Comparison of ENCODE assay signal across 1 cellular context in genomic region chr16:19555186-19555937, GRCh38.
A peak's percentile ranks its signal among the peaks of the same experiment; 100 is the strongest.
TF ChIP-seq lines count a peak whose summit lies in the region.

VPS35L (plus strand) TSS chr16:19555703; CDS start chr16:19555730, 27 bp downstream.

TF ChIP-seq in K562, 482 proteins besides CTCF, POLR2A, EP300 and RAD21 (continued from another document and continues in another):
- no peak for TF ChIP-seq CHD7 (IDR thresholded peaks at IDR 0.05; ENCODE audit: low read depth, low read length)
- TF ChIP-seq ZNF696 (CRISPR knock-in tag; conservative IDR thresholded peaks at IDR 0.05) = no peak
- TF ChIP-seq PTTG1 (tag; IDR thresholded peaks at IDR 0.05; ENCODE audit: low read depth) = no peak
- TF ChIP-seq NR2C2 (CRISPR knock-in tag; IDR thresholded peaks at IDR 0.05) = no peak
- TF ChIP-seq NR2C2 (tag; IDR thresholded peaks at IDR 0.05) = peak; percentile 94
- TF ChIP-seq ETS1 (conservative IDR thresholded peaks at IDR 0.05; ENCODE audit: control insufficient read depth, low read depth, low read length) = peak; percentile 89; the same call in 1 of the 2 replicates
- TF ChIP-seq SPI1 (IDR thresholded peaks at IDR 0.05; ENCODE audit: borderline replicate concordance, low read depth, low read length) = no peak
- TF ChIP-seq LARP7 (IDR thresholded peaks at IDR 0.05) = no peak
- no peak for TF ChIP-seq TBL1XR1 (IDR thresholded peaks at IDR 0.05; ENCODE audit: low read length in 2 of 2)
- TF ChIP-seq CREB5 (CRISPR knock-in tag; IDR thresholded peaks at IDR 0.05) = no peak
- no peak for TF ChIP-seq PPARD (CRISPR knock-in tag; IDR thresholded peaks at IDR 0.05)
- no peak for TF ChIP-seq HBP1 (CRISPR knock-in tag; IDR thresholded peaks at IDR 0.05)
- no peak for TF ChIP-seq MED1 (CRISPR knock-in tag; IDR thresholded peaks at IDR 0.05; ENCODE audit: borderline replicate concordance)
- peak; percentile 74 for TF ChIP-seq EP400 (IDR thresholded peaks at IDR 0.05)
- TF ChIP-seq BDP1 (IDR thresholded peaks at IDR 0.05; ENCODE audit: insufficient read depth, insufficient read length) = no peak
- TF ChIP-seq ZNF239 (CRISPR knock-in tag; IDR thresholded peaks at IDR 0.05) = no peak
- no peak for TF ChIP-seq YBX1 (IDR thresholded peaks at IDR 0.05)
- no peak; the same call in 1 of the 2 replicates for TF ChIP-seq SUPT5H (IDR thresholded peaks at IDR 0.05)
- no peak for TF ChIP-seq SAFB (IDR thresholded peaks at IDR 0.05; ENCODE audit: borderline replicate concordance, low read depth, low read length)
- TF ChIP-seq SMARCB1 (IDR thresholded peaks at IDR 0.05; ENCODE audit: insufficient read length, low read depth) = no peak
- no peak for TF ChIP-seq MTA1 (IDR thresholded peaks at IDR 0.05; ENCODE audit: borderline replicate concordance)
- no peak for TF ChIP-seq MXI1 (IDR thresholded peaks at IDR 0.05; ENCODE audit: low read depth, low read length)
- no peak for TF ChIP-seq ELK1 (CRISPR knock-in tag; IDR thresholded peaks at IDR 0.05)
- peak; percentile 97 for TF ChIP-seq TOE1 (IDR thresholded peaks at IDR 0.05; ENCODE audit: borderline replicate concordance)
- no peak for TF ChIP-seq TOE1 (CRISPR knock-in tag; IDR thresholded peaks at IDR 0.05; ENCODE audit: borderline replicate concordance, low read depth)
- TF ChIP-seq DLX4 (CRISPR knock-in tag; IDR thresholded peaks at IDR 0.05) = no peak
- TF ChIP-seq TAF1 (IDR thresholded peaks at IDR 0.05; ENCODE audit: control insufficient read depth, extremely low read depth, insufficient read depth, low read length, severe bottlenecking) = peak; percentile 79
- no peak for TF ChIP-seq U2AF2 (optimal IDR thresholded peaks at IDR 0.05; ENCODE audit: low read depth, low read length)
- no peak for TF ChIP-seq ERF (CRISPR knock-in tag; IDR thresholded peaks at IDR 0.05)
- no peak for TF ChIP-seq CEBPB (tag; IDR thresholded peaks at IDR 0.05)
- TF ChIP-seq ZFP36 (IDR thresholded peaks at IDR 0.05; ENCODE audit: low read depth, low read length, partially characterized antibody) = no peak
- TF ChIP-seq BRCA1 (IDR thresholded peaks at IDR 0.05) = no peak
- TF ChIP-seq BRCA1 (CRISPR knock-in tag; IDR thresholded peaks at IDR 0.05) = no peak
- TF ChIP-seq ZNF384 (IDR thresholded peaks at IDR 0.05; ENCODE audit: low read depth, low read length) = no peak
- TF ChIP-seq RBFOX2 (IDR thresholded peaks at IDR 0.05; ENCODE audit: low read depth, low read length) = peak; percentile 88
- TF ChIP-seq ZFP30 (CRISPR knock-in tag; IDR thresholded peaks at IDR 0.05; ENCODE audit: borderline replicate concordance) = no peak
- no peak for TF ChIP-seq ZEB2 (IDR thresholded peaks at IDR 0.05)
- no peak for TF ChIP-seq KDM1A (IDR thresholded peaks at IDR 0.05)
- no peak for TF ChIP-seq ZNF79 (CRISPR knock-in tag; IDR thresholded peaks at IDR 0.05; ENCODE audit: low read depth)
- no peak for TF ChIP-seq KLF1 (tag; IDR thresholded peaks at IDR 0.05)
- TF ChIP-seq MCM7 (IDR thresholded peaks at IDR 0.05) = no peak
- TF ChIP-seq HDGF (IDR thresholded peaks at IDR 0.05) = no peak
- no peak for TF ChIP-seq ZNF143 (CRISPR knock-in tag; IDR thresholded peaks at IDR 0.05)
- TF ChIP-seq EHMT2 (IDR thresholded peaks at IDR 0.05) = no peak; the same call in 1 of the 2 replicates
- no peak for TF ChIP-seq STAT5B (CRISPR knock-in tag; IDR thresholded peaks at IDR 0.05)
- no peak for TF ChIP-seq CBFB (CRISPR knock-in tag; IDR thresholded peaks at IDR 0.05)
- TF ChIP-seq ZNF12 (CRISPR knock-in tag; IDR thresholded peaks at IDR 0.05) = no peak
- no peak for TF ChIP-seq ZC3H11A (IDR thresholded peaks at IDR 0.05; ENCODE audit: low read depth, low read length)
